Comparison of ENCODE assay signal across 7 cellular contexts in genomic region chr11:65506770-65507485, GRCh38. TPM values are rescaled to one million over a fixed set of nuclear protein-coding genes. Genes with fewer than 3 reads are reported as not detected.
A peak's percentile ranks its signal among the peaks of the same experiment; 100 is the strongest.
DNase-seq lines count a peak whose midpoint lies in the region; ATAC-seq and TF ChIP-seq lines count a peak whose summit lies in the region.

No MANE protein-coding gene starts in this region.

- no peaks in the 10 kb centered on the region for H3K9me3 ChIP-seq in neuron (ENCODE audit: low read length)

- H3K36me3 ChIP-seq in neuron (ENCODE audit: insufficient read depth, low read length): peaks cover 57% of the 10 kb centered on the region

- H3K27me3 Mint-ChIP-seq in WTC11 (ENCODE audit: low read depth): no peaks in the 10 kb centered on the region

- DNase-seq in G401 (ENCODE audit: low spot score): peak; percentile 77
- DNase-seq in KBM-7: peak; percentile 81
- DNase-seq in WTC11 (ENCODE audit: low spot score): no peak
- DNase-seq in erythroblast (lab: John Stamatoyannopoulos, UW): peak; percentile 81 to 89
- no peak for DNase-seq in GM13976 (ENCODE audit: low spot score)

- in situ Hi-C loops in G401 (cut with HindIII; ENCODE audit: low sequenced_read_pairs) (loop anchor here (25.0 kb wide), 1 partner anchor 145 kb away; the partner anchor contains the start of gene TIGD3), KBM-7 (cut with MboI; ENCODE audit: low pct_unique_long_range_greater_than_20kb, low sequenced_read_pairs) (no loop called here), GM13976 (cut with MboI; ENCODE audit: low sequenced_read_pairs, unreplicated experiment) (loop anchor here (5.0 kb wide), 1 partner anchor 150 kb away; no protein-coding TSS in a partner anchor)

- TF ChIP-seq CTCF in WTC11 (IDR thresholded peaks at IDR 0.05) (no peak), GM13976 (IDR thresholded peaks at IDR 0.05; ENCODE audit: borderline replicate concordance, control extremely low read depth, extremely low read depth, insufficient read depth, missing control alignments) (no peak)

- peaks cover 10% of the 10 kb centered on the region for H3K4me1 ChIP-seq in neuron (ENCODE audit: insufficient read depth, low read length)

- H3K4me3 Mint-ChIP-seq in WTC11: no peak overlapping the region

- peaks cover 55% of the 10 kb centered on the region for H3K4me1 Mint-ChIP-seq in WTC11

- TF ChIP-seq POLR2A in erythroblast (IDR thresholded peaks at IDR 0.05; ENCODE audit: low read length): peak; percentile 95

- no peaks in the 10 kb centered on the region; the same call in 1 of the 2 replicates for H3K36me3 Mint-ChIP-seq in WTC11

- CTCF ChIA-PET in WTC11 (lab: Charles Lee): interaction anchor here (1.2 to 8.3 kb wide), 15 partner anchors 19 to 232 kb away, joined by 3 to 84 read pairs (median 9); partner anchors contain the start of genes CDC42EP2, DPF2 and ZNRD2

- peak overlapping the region; percentile 92 for H3K27ac Mint-ChIP-seq in WTC11

- H3K27me3 ChIP-seq in neuron (ENCODE audit: insufficient read depth, low read length): no peaks in the 10 kb centered on the region

- peak overlapping the region; percentile 80 for H3K4me3 ChIP-seq in neuron (ENCODE audit: low read length)

- H3K9me3 Mint-ChIP-seq in WTC11: no peaks in the 10 kb centered on the region

- H2AFZ ChIP-seq in neuron (ENCODE audit: low read depth, low read length): no peak overlapping the region

- POLR2A ChIA-PET in WTC11 (lab: Charles Lee): interaction anchor here (0.8 to 7.8 kb wide), 14 partner anchors 8 to 445 kb away, joined by 3 to 194 read pairs (median 4); partner anchors contain the start of genes MALAT1, NEAT1 and TIGD3

- ATAC-seq in GM21619 (IDR thresholded peaks at IDR 0.05; ENCODE audit: unreplicated experiment) (peak; percentile 33), WTC11 (peak; percentile 49)

TF ChIP-seq in WTC11, 78 proteins besides CTCF, POLR2A, EP300 and RAD21 (continues in another document):
- TF ChIP-seq ZSCAN18 (CRISPR knock-in tag; IDR thresholded peaks at IDR 0.05) (no peak; the same call in 1 of the 2 replicates), SMAD4 (CRISPR knock-in tag; IDR thresholded peaks at IDR 0.05) (no peak), OVOL2 (CRISPR knock-in tag; IDR thresholded peaks at IDR 0.05; ENCODE audit: borderline replicate concordance) (no peak), NFATC4 (CRISPR knock-in tag; IDR thresholded peaks at IDR 0.05) (peak; percentile 99), ZNF396 (CRISPR knock-in tag; IDR thresholded peaks at IDR 0.05; ENCODE audit: borderline replicate concordance) (no peak), RORB (CRISPR knock-in tag; IDR thresholded peaks at IDR 0.05) (peak; percentile 93), HMGXB4 (CRISPR knock-in tag; IDR thresholded peaks at IDR 0.05) (no peak), GRHL2 (CRISPR knock-in tag; IDR thresholded peaks at IDR 0.05; ENCODE audit: insufficient replicate concordance, severe bottlenecking) (no peak), GABPB1 (CRISPR knock-in tag; IDR thresholded peaks at IDR 0.05) (peak; percentile 38; the same call in 1 of the 2 replicates), STAT6 (CRISPR knock-in tag; conservative IDR thresholded peaks at IDR 0.05; ENCODE audit: low read depth) (no peak), ZNF232 (CRISPR knock-in tag; IDR thresholded peaks at IDR 0.05) (no peak), ZBTB21 (CRISPR knock-in tag; IDR thresholded peaks at IDR 0.05; ENCODE audit: borderline replicate concordance) (no peak), KAT7 (CRISPR knock-in tag; IDR thresholded peaks at IDR 0.05; ENCODE audit: borderline replicate concordance) (no peak), ZNF416 (CRISPR knock-in tag; IDR thresholded peaks at IDR 0.05) (peak; percentile 98), SMAD3 (CRISPR knock-in tag; IDR thresholded peaks at IDR 0.05; ENCODE audit: borderline replicate concordance) (no peak), E2F4 (CRISPR knock-in tag; IDR thresholded peaks at IDR 0.05; ENCODE audit: borderline replicate concordance, low read depth) (no peak), CDX4 (CRISPR knock-in tag; IDR thresholded peaks at IDR 0.05; ENCODE audit: borderline replicate concordance) (peak; percentile 71), FOXP4 (CRISPR knock-in tag; IDR thresholded peaks at IDR 0.05) (no peak), ZNF671 (CRISPR knock-in tag; IDR thresholded peaks at IDR 0.05) (peak; percentile 97)

RNA-seq across cellular contexts. Expression of gene MALAT1, which starts 8.1 kb away (rescaled TPM):
- total RNA-seq in G401 (2014; rRNA removed; shearing (Covaris generic)): 166 and 288 TPM in 2 replicates
- 1,830 to 2,350 TPM (median 2,261 TPM) in 3 replicates for total RNA-seq in WTC11 (2021)

RNA-seq across cellular contexts. Expression of gene SCYL1, which starts 18.0 kb away (rescaled TPM):
- total RNA-seq in G401 (2014; rRNA removed; shearing (Covaris generic)): 77.6 and 80.4 TPM in 2 replicates
- total RNA-seq in WTC11 (2021): 69.6 to 76.8 TPM (median 73.0 TPM) in 3 replicates

RNA-seq across cellular contexts. Expression of gene LTBP3, which starts 51.2 kb away (rescaled TPM):
- total RNA-seq in G401 (2014; rRNA removed; shearing (Covaris generic)): 32.5 and 53.2 TPM in 2 replicates
- total RNA-seq in WTC11 (2021): 15.9 to 23.6 TPM (median 20.7 TPM) in 3 replicates

Comparison
In these comparisons a context has a peak if more than half of its experiments do, and no peak if none do; other contexts are left out.
1. DNase-seq: peak in G401 (single experiment), KBM-7 (single experiment) and erythroblast (2 of 2); none in WTC11 (single experiment) and GM13976 (single experiment).